Comparison of ENCODE assay signal across 20 cellular contexts in the genomic region with DNA sequence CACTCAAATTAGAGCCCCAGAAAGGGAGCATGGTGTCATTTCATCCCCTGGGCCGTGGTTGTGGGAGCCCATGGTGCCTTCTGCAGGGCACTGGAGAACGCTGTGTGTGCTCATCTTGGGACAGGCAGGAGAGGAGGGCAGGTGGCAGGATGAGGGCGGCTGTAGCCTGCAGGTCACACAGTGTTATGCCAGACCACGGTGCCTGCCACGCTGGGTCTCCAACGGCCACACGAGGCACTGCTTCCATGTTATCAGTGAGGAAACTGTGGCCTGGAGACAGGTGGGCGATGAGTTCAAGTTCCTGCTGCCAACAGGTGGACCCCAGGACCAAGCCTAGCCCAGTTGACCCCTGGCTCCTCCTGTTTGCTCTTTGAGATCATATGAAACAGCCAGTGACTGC. TPM values are rescaled to one million over a fixed set of nuclear protein-coding genes. Genes with fewer than 3 reads are reported as not detected.
DNase-seq lines count a peak whose midpoint lies in the region; ATAC-seq and TF ChIP-seq lines count a peak whose summit lies in the region.
"Had no signal": no experiment of that assay in that cellular context is flagged by ENCODE, and none has a peak within 500 bp of the region (broad histone marks: within the 10 kb centered on the region; RNA-seq: fewer than 3 reads in every experiment).

No MANE protein-coding gene starts in this region.

- no peak for ATAC-seq in activated CD8-positive, alpha-beta T cell treated with anti-CD3 and anti-CD28 coated beads for 36 hours
- no peak for ATAC-seq in activated CD8-positive, alpha-beta T cell treated with anti-CD3 and anti-CD28 coated beads, Interleukin-2, amount 10 ng/mL, durations not matched to agents 7 days and 5 days
- ATAC-seq: heart left ventricle; stimulated activated effector memory CD8-positive, alpha-beta T cell treated with anti-CD3 and anti-CD28 coated beads, Interleukin-12 subunit alpha, Interleukin-12 subunit beta, amount 100 ng/mL, for 72 hours had no signal

- DNase-seq in activated CD8-positive, alpha-beta T cell treated with anti-CD3 and anti-CD28 coated beads for 36 hours: peak; percentile 31
- no peak for DNase-seq in activated CD8-positive, alpha-beta T cell treated with anti-CD3 and anti-CD28 coated beads, Interleukin-2, amount 10 ng/mL, durations not matched to agents 7 days and 5 days
- no peak for DNase-seq in H9
- no peak for DNase-seq in WERI-Rb-1
- DNase-seq in progenitor cell of endocrine pancreas (ENCODE audit: low spot score, unreplicated experiment): no peak
- no peak for DNase-seq in HuH-7.5 (ENCODE audit: low spot score)
- DNase-seq in G401 (ENCODE audit: low spot score): no peak
- no peak for DNase-seq in GF-D8 (lab: John Stamatoyannopoulos, UW)
- DNase-seq: activated CD4-positive, alpha-beta T cell treated with anti-CD3 and anti-CD28 coated beads, Interleukin-2, amount 50 U/mL, for 48 hours; activated naive CD8-positive, alpha-beta T cell treated with anti-CD3 and anti-CD28 coated beads for 36 hours; NCI-H1092 treated with DMSO at 0.1 percent for 48 hours; NCI-H1930 had no signal

- no peaks in the 10 kb centered on the region; the same call in 1 of the 2 replicates for H3K4me1 ChIP-seq in H9 (ENCODE audit: insufficient read depth, low read length)
- H3K4me1 ChIP-seq: HAP-1 had no signal

- H3K27ac Mint-ChIP-seq in activated CD8-positive, alpha-beta T cell treated with anti-CD3 and anti-CD28 coated beads for 36 hours: no peak overlapping the region
- no peak overlapping the region for H3K27ac Mint-ChIP-seq in activated CD8-positive, alpha-beta T cell treated with anti-CD3 and anti-CD28 coated beads, Interleukin-2, amount 10 ng/mL, durations not matched to agents 7 days and 5 days
- H3K27ac Mint-ChIP-seq in H9 (no peak overlapping the region), progenitor cell of endocrine pancreas (no peak overlapping the region)
- H3K27ac Mint-ChIP-seq: activated naive CD8-positive, alpha-beta T cell treated with anti-CD3 and anti-CD28 coated beads for 36 hours; activated T-helper 2 cell treated with anti-CD3 and anti-CD28 coated beads, Interferon-gamma antibody, Interleukin-2, Interleukin-4, amounts not matched to agents 10 μg/mL and 5 μg/mL and 100 μg/mL, durations not matched to agents 14 hours and 24 hours and 36 hours; stimulated activated effector memory CD8-positive, alpha-beta T cell treated with anti-CD3 and anti-CD28 coated beads, Interleukin-12 subunit alpha, Interleukin-12 subunit beta, amount 100 ng/mL, for 72 hours; T-helper 2 cell treated with Interferon-gamma antibody and Interleukin-4, amounts not matched to agents 5 μg/mL and 100 μg/mL, for 36 hours had no signal

- no peaks in the 10 kb centered on the region for H3K9me3 Mint-ChIP-seq in activated CD8-positive, alpha-beta T cell treated with anti-CD3 and anti-CD28 coated beads for 36 hours
- no peaks in the 10 kb centered on the region for H3K9me3 Mint-ChIP-seq in activated CD8-positive, alpha-beta T cell treated with anti-CD3 and anti-CD28 coated beads, Interleukin-2, amount 10 ng/mL, durations not matched to agents 7 days and 5 days (ENCODE audit: insufficient read depth)
- H3K9me3 Mint-ChIP-seq in H9: no peaks in the 10 kb centered on the region
- no peaks in the 10 kb centered on the region for H3K9me3 Mint-ChIP-seq in progenitor cell of endocrine pancreas (ENCODE audit: low read depth)
- H3K9me3 Mint-ChIP-seq: activated naive CD8-positive, alpha-beta T cell treated with anti-CD3 and anti-CD28 coated beads for 36 hours; activated T-helper 2 cell treated with anti-CD3 and anti-CD28 coated beads, Interferon-gamma antibody, Interleukin-2, Interleukin-4, amounts not matched to agents 10 μg/mL and 5 μg/mL and 100 μg/mL, durations not matched to agents 14 hours and 24 hours and 36 hours; central memory CD8-positive, alpha-beta T cell; stimulated activated effector memory CD8-positive, alpha-beta T cell treated with anti-CD3 and anti-CD28 coated beads, Interleukin-12 subunit alpha, Interleukin-12 subunit beta, amount 100 ng/mL, for 72 hours; T-helper 2 cell treated with Interferon-gamma antibody and Interleukin-4, amounts not matched to agents 5 μg/mL and 100 μg/mL, for 36 hours had no signal

- no peak overlapping the region for H4K91ac ChIP-seq in H9 (ENCODE audit: insufficient read length, low read depth, low read length)

- no peak overlapping the region for H3K4me3 ChIP-seq in WERI-Rb-1 (ENCODE audit: low read depth, low read length)
- H3K4me3 ChIP-seq: HAP-1, heart left ventricle, suprapubic skin had no signal

- peaks cover 52% of the 10 kb centered on the region for H3K4me1 Mint-ChIP-seq in activated CD8-positive, alpha-beta T cell treated with anti-CD3 and anti-CD28 coated beads for 36 hours (ENCODE audit: low read depth)
- H3K4me1 Mint-ChIP-seq in activated CD8-positive, alpha-beta T cell treated with anti-CD3 and anti-CD28 coated beads, Interleukin-2, amount 10 ng/mL, durations not matched to agents 7 days and 5 days (ENCODE audit: low read depth): peaks cover 49% of the 10 kb centered on the region
- H3K4me1 Mint-ChIP-seq in H9 (peaks cover 23 to 28% of the 10 kb centered on the region in 2 experiments), progenitor cell of endocrine pancreas (ENCODE audit: low read depth) (peaks cover 13% of the 10 kb centered on the region)

- no peaks in the 10 kb centered on the region for H4K20me1 ChIP-seq in H9 (ENCODE audit: control insufficient read depth, insufficient read depth, insufficient read length)

- H3T11ph ChIP-seq in H9 (ENCODE audit: low read length): no peak overlapping the region

- H3K27me3 ChIP-seq in H9 (ENCODE audit: insufficient read depth, low read length) (peaks cover 7% of the 10 kb centered on the region; the same call in 1 of the 2 replicates), WERI-Rb-1 (ENCODE audit: insufficient read depth, low read depth, severe bottlenecking) (no peaks in the 10 kb centered on the region)
- H3K27me3 ChIP-seq: heart left ventricle, suprapubic skin had no signal

- no peak overlapping the region for H3K4me3 Mint-ChIP-seq in activated CD8-positive, alpha-beta T cell treated with anti-CD3 and anti-CD28 coated beads for 36 hours
- H3K4me3 Mint-ChIP-seq in activated CD8-positive, alpha-beta T cell treated with anti-CD3 and anti-CD28 coated beads, Interleukin-2, amount 10 ng/mL, durations not matched to agents 7 days and 5 days: no peak overlapping the region
- H3K4me3 Mint-ChIP-seq in H9: no peak overlapping the region; a peak in 1 of 5 replicates
- no peak overlapping the region for H3K4me3 Mint-ChIP-seq in progenitor cell of endocrine pancreas (ENCODE audit: low read depth)
- H3K4me3 Mint-ChIP-seq: activated naive CD8-positive, alpha-beta T cell treated with anti-CD3 and anti-CD28 coated beads for 36 hours; central memory CD8-positive, alpha-beta T cell; stimulated activated effector memory CD8-positive, alpha-beta T cell treated with anti-CD3 and anti-CD28 coated beads, Interleukin-12 subunit alpha, Interleukin-12 subunit beta, amount 100 ng/mL, for 72 hours; T-helper 2 cell treated with Interferon-gamma antibody and Interleukin-4, amounts not matched to agents 5 μg/mL and 100 μg/mL, for 36 hours had no signal

- intact Hi-C loops in activated CD8-positive, alpha-beta T cell treated with anti-CD3 and anti-CD28 coated beads for 36 hours (cut with micrococcal nuclease): loop anchor here (5.0 to 10.0 kb wide), 2 partner anchors 48 to 235 kb away; no protein-coding TSS in a partner anchor

- H3K36me3 Mint-ChIP-seq in activated CD8-positive, alpha-beta T cell treated with anti-CD3 and anti-CD28 coated beads for 36 hours (ENCODE audit: low read depth): no peaks in the 10 kb centered on the region
- no peaks in the 10 kb centered on the region for H3K36me3 Mint-ChIP-seq in activated CD8-positive, alpha-beta T cell treated with anti-CD3 and anti-CD28 coated beads, Interleukin-2, amount 10 ng/mL, durations not matched to agents 7 days and 5 days (ENCODE audit: low read depth)
- H3K36me3 Mint-ChIP-seq in H9 (ENCODE audit: insufficient read depth in 1 of 3, low read depth in 3 of 3) (no peaks in the 10 kb centered on the region), progenitor cell of endocrine pancreas (ENCODE audit: insufficient read depth) (no peaks in the 10 kb centered on the region)
- H3K36me3 Mint-ChIP-seq: activated naive CD8-positive, alpha-beta T cell treated with anti-CD3 and anti-CD28 coated beads for 36 hours; stimulated activated effector memory CD8-positive, alpha-beta T cell treated with anti-CD3 and anti-CD28 coated beads, Interleukin-12 subunit alpha, Interleukin-12 subunit beta, amount 100 ng/mL, for 72 hours had no signal

- no peak overlapping the region for H2AK5ac ChIP-seq in H9 (ENCODE audit: insufficient read length, low read length)

- H3K23me2 ChIP-seq in H9 (ENCODE audit: insufficient read length, low read depth, low read length, poor library complexity, severe bottlenecking): no peaks in the 10 kb centered on the region

- POLR2A ChIA-PET in activated CD8-positive, alpha-beta T cell treated with anti-CD3 and anti-CD28 coated beads for 36 hours (lab: Charles Lee): interaction anchor here (0.8 to 9.6 kb wide), 4 partner anchors 10 to 97 kb away, joined by 3 to 110 read pairs (median 5); partner anchors contain the start of gene ABCG1
- POLR2A ChIA-PET in activated CD8-positive, alpha-beta T cell treated with anti-CD3 and anti-CD28 coated beads, Interleukin-2, amount 10 ng/mL, durations not matched to agents 7 days and 5 days (lab: Charles Lee): no interaction called here

- H4K5ac ChIP-seq in H9 (ENCODE audit: insufficient read length, low read depth, low read length): no peak overlapping the region

- no peak overlapping the region for H2AFZ ChIP-seq in H9 (ENCODE audit: low read length)

- H3K23ac ChIP-seq in H9 (ENCODE audit: insufficient read length, low read depth, low read length): no peak overlapping the region

- H4K8ac ChIP-seq in H9 (replicated peaks; ENCODE audit: insufficient read length, low read depth, low read length): no peak overlapping the region

- H3K56ac ChIP-seq in H9 (ENCODE audit: insufficient read length, low read depth, low read length): no peak overlapping the region

- H3K79me2 ChIP-seq in H9 (ENCODE audit: insufficient read depth, low read length): no peaks in the 10 kb centered on the region

- no peak overlapping the region for H3K18ac ChIP-seq in H9 (ENCODE audit: insufficient read length, low read depth, low read length)

- H3K27ac ChIP-seq in H9 (ENCODE audit: insufficient read length, low read depth, low read length) (no peak overlapping the region), WERI-Rb-1 (no peak overlapping the region)
- H3K27ac ChIP-seq: heart left ventricle, HL-60, suprapubic skin had no signal

- no peak overlapping the region for H3K4me2 ChIP-seq in H9 (ENCODE audit: insufficient read depth, insufficient read length, low read length)

- no peak overlapping the region for H2BK20ac ChIP-seq in H9 (ENCODE audit: low read depth, low read length, poor library complexity, severe bottlenecking)

- H3K79me1 ChIP-seq in H9 (ENCODE audit: insufficient read depth, low read depth, low read length, poor library complexity, severe bottlenecking): no peaks in the 10 kb centered on the region

- H3K14ac ChIP-seq in H9 (ENCODE audit: insufficient read depth, low read length): no peak overlapping the region

- no peak overlapping the region for H3K9ac ChIP-seq in H9 (ENCODE audit: extremely low read depth, insufficient read length, low read length)

- CTCF ChIA-PET in activated CD8-positive, alpha-beta T cell treated with anti-CD3 and anti-CD28 coated beads for 36 hours (lab: Charles Lee): interaction anchor here (1.3 to 4.7 kb wide), 6 partner anchors 15 to 82 kb away, joined by 3 to 38 read pairs (median 18); no protein-coding TSS in a partner anchor
- CTCF ChIA-PET in activated CD8-positive, alpha-beta T cell treated with anti-CD3 and anti-CD28 coated beads, Interleukin-2, amount 10 ng/mL, durations not matched to agents 7 days and 5 days (lab: Charles Lee): interaction anchor here (1.2 to 5.4 kb wide), 6 partner anchors 10 to 75 kb away, joined by 3 to 81 read pairs (median 14); no protein-coding TSS in a partner anchor

- H2BK15ac ChIP-seq in H9 (ENCODE audit: low read depth, low read length): no peak overlapping the region

- H3K27me3 Mint-ChIP-seq in activated CD8-positive, alpha-beta T cell treated with anti-CD3 and anti-CD28 coated beads for 36 hours: no peaks in the 10 kb centered on the region
- no peaks in the 10 kb centered on the region for H3K27me3 Mint-ChIP-seq in activated CD8-positive, alpha-beta T cell treated with anti-CD3 and anti-CD28 coated beads, Interleukin-2, amount 10 ng/mL, durations not matched to agents 7 days and 5 days (ENCODE audit: low read depth)
- H3K27me3 Mint-ChIP-seq in H9 (ENCODE audit: low read depth) (peaks cover 42% of the 10 kb centered on the region), progenitor cell of endocrine pancreas (peaks cover 44% of the 10 kb centered on the region)
- H3K27me3 Mint-ChIP-seq: activated naive CD8-positive, alpha-beta T cell treated with anti-CD3 and anti-CD28 coated beads for 36 hours; central memory CD8-positive, alpha-beta T cell had no signal

- no peak overlapping the region for H2BK12ac ChIP-seq in H9 (ENCODE audit: insufficient read length, low read depth, low read length)

- H3K36me3 ChIP-seq in WERI-Rb-1: no peaks in the 10 kb centered on the region
- H3K36me3 ChIP-seq: HAP-1, heart left ventricle, suprapubic skin had no signal

- TF ChIP-seq CTCF in activated CD8-positive, alpha-beta T cell treated with anti-CD3 and anti-CD28 coated beads for 36 hours (IDR thresholded peaks at IDR 0.05): no peak
- TF ChIP-seq CTCF in H9 (conservative IDR thresholded peaks at IDR 0.05) (peak; percentile 41), WERI-Rb-1 (IDR thresholded peaks at IDR 0.05; ENCODE audit: low read depth, low read length) (0 out of 2 replicates have a peak, but pooled peaks have one; percentile 13), progenitor cell of endocrine pancreas (IDR thresholded peaks at IDR 0.05; ENCODE audit: unreplicated experiment) (peak; percentile 21)

- H2BK5ac ChIP-seq in H9 (ENCODE audit: insufficient read length, low read length): no peak overlapping the region

- no peak overlapping the region for H2BK120ac ChIP-seq in H9 (ENCODE audit: low read depth, low read length, poor library complexity, severe bottlenecking)

- in situ Hi-C loops in G401 (cut with HindIII; ENCODE audit: low sequenced_read_pairs): no loop called here

- no peaks in the 10 kb centered on the region for H3K9me3 ChIP-seq in H9 (ENCODE audit: control insufficient read depth, low read depth, low read length)
- no peaks in the 10 kb centered on the region for H3K9me3 ChIP-seq in WERI-Rb-1 (ENCODE audit: severe bottlenecking)
- H3K9me3 ChIP-seq: HAP-1, heart left ventricle, suprapubic skin had no signal

- no CpG with 5 or more reads among the region's 8 CpGs for WGBS in H9 (ENCODE audit: extremely low coverage, insufficient read length, low lambda C conversion rate)

- no peak overlapping the region for H3K4ac ChIP-seq in H9 (ENCODE audit: low read depth, low read length)

RNA-seq across cellular contexts. Expression of gene ABCG1, which starts 21.0 kb away (rescaled TPM):
- 10 to 100 TPM; 12.1 to 12.7 TPM for total RNA-seq in activated CD8-positive, alpha-beta T cell treated with anti-CD3 and anti-CD28 coated beads for 36 hours
- total RNA-seq in activated CD8-positive, alpha-beta T cell treated with anti-CD3 and anti-CD28 coated beads, Interleukin-2, amount 10 ng/mL, durations not matched to agents 7 days and 5 days: 1 to 10 TPM; 6.7 to 8.0 TPM
- total RNA-seq in H9 (2021): 0.83 and 0.99 TPM in 2 replicates
- total RNA-seq in progenitor cell of endocrine pancreas: 3.7 and 4.6 TPM in 2 replicates
- 2.0 and 6.0 TPM in 2 replicates for total RNA-seq in G401 (2014; rRNA removed; shearing (Covaris generic))
